ENCODE assay signal across 8 cellular contexts in genomic region chr11:47161134-47161854, GRCh38.
DNase-seq lines count a peak whose midpoint lies in the region; ATAC-seq lines count a peak whose summit lies in the region.

No MANE protein-coding gene starts in this region.

- DNase-seq in COR-L47 (lab: John Stamatoyannopoulos, UW) (peak; percentile 40), NCI-H146 (lab: John Stamatoyannopoulos, UW) (peak; percentile 66), UCSD-AML1 (lab: John Stamatoyannopoulos, UW; ENCODE audit: unreplicated experiment) (peak; percentile 63), T47D (ENCODE audit: low read depth in 1 of 2, low spot score in 1 of 2) (peak; percentile 79 to 89), iris pigment epithelial cell (ENCODE audit: low read depth) (peak; percentile 67), middle frontal gyrus (ENCODE audit: extremely low spot score, low spot score) (no peak)
- peak; percentile 47 for DNase-seq in stimulated activated CD4-positive, alpha-beta T cell treated with anti-CD3 and anti-CD28 coated beads, Interleukin-1b, Interleukin-23, amount 100 ng/mL, for 48 hours

- ATAC-seq in GM21825 (IDR thresholded peaks at IDR 0.05; ENCODE audit: unreplicated experiment): peak; percentile 53

- in situ Hi-C loops in T47D (cut with HindIII; ENCODE audit: low pct_unique_long_range_greater_than_20kb, low sequenced_read_pairs): no loop called here
